In the genomic region with DNA sequence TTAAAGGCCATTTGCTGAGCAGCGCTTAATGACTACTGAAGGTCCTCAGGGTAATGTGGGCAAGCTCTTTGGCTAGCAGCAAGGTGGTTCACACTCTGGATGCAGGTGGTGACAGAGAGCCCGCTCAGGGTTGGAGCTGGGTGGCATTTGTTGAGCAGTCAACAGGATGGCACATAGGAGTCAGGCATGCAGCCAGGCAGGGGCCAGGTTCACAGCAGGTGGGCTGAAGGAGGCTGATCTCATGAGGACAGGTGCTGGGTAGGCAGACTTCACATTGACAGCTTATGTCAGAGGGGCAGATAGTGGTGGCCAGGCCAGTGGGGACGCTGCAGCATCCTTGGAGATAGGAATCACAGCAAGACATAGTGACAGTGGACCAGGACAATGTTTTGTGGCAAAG, we compare ENCODE assay signal across 17 cellular contexts.
DNase-seq lines count a peak whose midpoint lies in the region; ATAC-seq, FAIRE-seq and TF ChIP-seq lines count a peak whose summit lies in the region.
"Had no signal": no experiment of that assay in that cellular context is flagged by ENCODE, and none has a peak within 500 bp of the region (broad histone marks: within the 10 kb centered on the region; RNA-seq: fewer than 3 reads in every experiment).

No MANE protein-coding gene starts in this region.

- peak; percentile 4 for FAIRE-seq in HTR-8/SVneo (lab: Jason Lieb, UNC)
- FAIRE-seq: D721Med, K562 had no signal

- no peak for ATAC-seq in HG03571 (IDR thresholded peaks at IDR 0.05; ENCODE audit: unreplicated experiment)
- ATAC-seq in activated naive CD8-positive, alpha-beta T cell treated with anti-CD3 and anti-CD28 coated beads, Interleukin-2, amount 50 U/mL, for 24 hours, result no peak
- ATAC-seq in stimulated activated naive B cell treated with anti-CD40 and anti-IgM and Interleukin-4, amounts not matched to agents 10 μg/mL and 1 μg/mL and 100 μg/mL, for 72 hours (replicated peaks), result no peak
- ATAC-seq: CD8-positive, alpha-beta T cell; K562; Panc1; T-helper 17 cell had no signal

- H3K27me3 Mint-ChIP-seq in activated naive CD8-positive, alpha-beta T cell treated with anti-CD3 and anti-CD28 coated beads, Interleukin-2, amount 50 U/mL, for 24 hours, result peaks cover 19% of the 10 kb centered on the region
- peaks cover 13 to 16% of the 10 kb centered on the region in 2 donors for H3K27me3 Mint-ChIP-seq in stimulated activated naive B cell treated with anti-CD40 and anti-IgM and Interleukin-4, amounts not matched to agents 10 μg/mL and 1 μg/mL and 100 μg/mL, for 72 hours

- no peak overlapping the region for H3K27ac Mint-ChIP-seq in activated naive CD8-positive, alpha-beta T cell treated with anti-CD3 and anti-CD28 coated beads, Interleukin-2, amount 50 U/mL, for 24 hours
- no peak overlapping the region for H3K27ac Mint-ChIP-seq in stimulated activated naive B cell treated with anti-CD40 and anti-IgM and Interleukin-4, amounts not matched to agents 10 μg/mL and 1 μg/mL and 100 μg/mL, for 72 hours
- H3K27ac Mint-ChIP-seq: CD8-positive, alpha-beta T cell; T-helper 17 cell had no signal

- no peak for TF ChIP-seq CTCF in WERI-Rb-1 (IDR thresholded peaks at IDR 0.05; ENCODE audit: low read depth, low read length)

- no peaks in the 10 kb centered on the region for H3K4me1 Mint-ChIP-seq in activated naive CD8-positive, alpha-beta T cell treated with anti-CD3 and anti-CD28 coated beads, Interleukin-2, amount 50 U/mL, for 24 hours
- peaks cover 0 to 1% of the 10 kb centered on the region in 2 donors for H3K4me1 Mint-ChIP-seq in stimulated activated naive B cell treated with anti-CD40 and anti-IgM and Interleukin-4, amounts not matched to agents 10 μg/mL and 1 μg/mL and 100 μg/mL, for 72 hours
- H3K4me1 Mint-ChIP-seq: T-helper 17 cell had no signal

- H3K36me3 Mint-ChIP-seq in activated naive CD8-positive, alpha-beta T cell treated with anti-CD3 and anti-CD28 coated beads, Interleukin-2, amount 50 U/mL, for 24 hours (ENCODE audit: low read depth), result no peaks in the 10 kb centered on the region
- no peaks in the 10 kb centered on the region for H3K36me3 Mint-ChIP-seq in stimulated activated naive B cell treated with anti-CD40 and anti-IgM and Interleukin-4, amounts not matched to agents 10 μg/mL and 1 μg/mL and 100 μg/mL, for 72 hours
- H3K36me3 Mint-ChIP-seq: CD8-positive, alpha-beta T cell had no signal

- no peaks in the 10 kb centered on the region for H3K36me3 ChIP-seq in WERI-Rb-1
- H3K36me3 ChIP-seq: BLaER1 had no signal

- no peak overlapping the region for H3K27ac ChIP-seq in WERI-Rb-1
- H3K27ac ChIP-seq: BLaER1 had no signal

- H3K9me3 ChIP-seq in WERI-Rb-1 (ENCODE audit: severe bottlenecking), result no peaks in the 10 kb centered on the region
- H3K9me3 ChIP-seq: BLaER1 had no signal

- peak; percentile 84 for DNase-seq in NCI-H2107 treated with DMSO at 0.1 percent for 48 hours (lab: John Stamatoyannopoulos, UW; ENCODE audit: unreplicated experiment)
- DNase-seq in NCI-H2107 (lab: John Stamatoyannopoulos, UW), result no peak
- DNase-seq in HTR-8/SVneo (ENCODE audit: insufficient read length, low spot score), result no peak
- peak; percentile 50 for DNase-seq in NCI-H510A (lab: John Stamatoyannopoulos, UW)
- peak; percentile 21 for DNase-seq in WERI-Rb-1
- DNase-seq in activated naive CD8-positive, alpha-beta T cell treated with anti-CD3 and anti-CD28 coated beads, Interleukin-2, amount 50 U/mL, for 24 hours, result no peak
- no peak for DNase-seq in stimulated activated naive B cell treated with anti-CD40 and anti-IgM and Interleukin-4, amounts not matched to agents 10 μg/mL and 1 μg/mL and 100 μg/mL, for 72 hours
- DNase-seq: CD8-positive, alpha-beta T cell; GF-D8; H9; NCI-H446 treated with DMSO at 0.1 percent for 48 hours; T-helper 17 cell had no signal

- no peaks in the 10 kb centered on the region for H3K27me3 ChIP-seq in WERI-Rb-1 (ENCODE audit: insufficient read depth, low read depth, severe bottlenecking)
- H3K27me3 ChIP-seq: BLaER1 had no signal

- H3K9me3 Mint-ChIP-seq in activated naive CD8-positive, alpha-beta T cell treated with anti-CD3 and anti-CD28 coated beads, Interleukin-2, amount 50 U/mL, for 24 hours, result no peaks in the 10 kb centered on the region
- no peaks in the 10 kb centered on the region for H3K9me3 Mint-ChIP-seq in stimulated activated naive B cell treated with anti-CD40 and anti-IgM and Interleukin-4, amounts not matched to agents 10 μg/mL and 1 μg/mL and 100 μg/mL, for 72 hours
- H3K9me3 Mint-ChIP-seq: CD8-positive, alpha-beta T cell; H9 had no signal

- H3K4me3 ChIP-seq in WERI-Rb-1 (ENCODE audit: low read depth, low read length), result no peak overlapping the region
- H3K4me3 ChIP-seq: BLaER1, K562 had no signal

- no peak overlapping the region for H3K4me3 Mint-ChIP-seq in activated naive CD8-positive, alpha-beta T cell treated with anti-CD3 and anti-CD28 coated beads, Interleukin-2, amount 50 U/mL, for 24 hours
- no peak overlapping the region for H3K4me3 Mint-ChIP-seq in stimulated activated naive B cell treated with anti-CD40 and anti-IgM and Interleukin-4, amounts not matched to agents 10 μg/mL and 1 μg/mL and 100 μg/mL, for 72 hours
- H3K4me3 Mint-ChIP-seq: CD8-positive, alpha-beta T cell; H9; T-helper 17 cell had no signal

Comparison
In these comparisons a context has a peak if more than half of its experiments do, and no peak if none do; other contexts are left out.
1. DNase-seq: peak in NCI-H2107 treated with DMSO at 0.1 percent for 48 hours (single experiment), NCI-H510A (single experiment) and WERI-Rb-1 (single experiment); none in NCI-H2107 (single experiment), HTR-8/SVneo (single experiment), activated naive CD8-positive, alpha-beta T cell treated with anti-CD3 and anti-CD28 coated beads, Interleukin-2, amount 50 U/mL, for 24 hours (single experiment) and stimulated activated naive B cell treated with anti-CD40 and anti-IgM and Interleukin-4, amounts not matched to agents 10 μg/mL and 1 μg/mL and 100 μg/mL, for 72 hours (single experiment).